Comparison of ENCODE assay signal across 14 cellular contexts in the genomic region with DNA sequence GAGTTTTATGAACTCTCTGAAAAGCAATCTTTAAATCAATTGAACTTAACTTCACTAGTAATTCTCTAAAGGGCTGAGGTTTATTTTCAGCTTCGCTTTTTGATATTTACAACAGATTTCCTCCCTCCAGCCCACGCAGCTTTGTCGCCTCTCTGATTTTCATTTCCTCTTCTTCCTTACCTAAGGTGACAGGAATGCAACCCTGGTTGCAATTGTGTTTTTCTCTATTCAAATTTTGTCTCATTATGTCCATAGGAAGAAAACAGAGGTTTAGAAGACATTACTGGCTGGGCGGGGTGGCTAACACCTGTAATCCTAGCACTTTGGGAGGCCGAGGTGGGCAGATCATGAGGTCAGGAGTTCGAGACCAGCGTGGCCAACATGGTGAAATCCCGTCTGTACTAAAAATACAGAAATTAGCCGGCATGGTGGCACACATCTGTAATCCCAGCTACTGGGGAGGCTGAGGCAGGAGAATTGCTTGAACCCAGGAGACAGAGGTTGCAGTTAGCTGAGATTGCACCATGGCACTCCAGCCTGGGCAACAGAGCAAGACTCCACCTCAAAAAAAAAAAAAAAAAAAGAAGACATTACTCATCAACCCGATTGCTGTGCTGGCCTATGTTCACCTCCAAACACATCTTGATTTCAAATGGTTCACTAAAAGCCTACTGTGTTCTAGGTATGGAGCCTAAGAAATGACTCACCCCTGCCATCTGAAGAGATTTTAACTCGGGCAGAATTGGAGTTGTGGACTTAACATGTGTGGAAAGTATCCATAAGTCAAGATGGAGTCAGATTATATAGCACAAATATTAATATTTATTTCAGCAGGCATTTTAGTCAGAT. TPM values are rescaled to one million over a fixed set of nuclear protein-coding genes. Genes with fewer than 3 reads are reported as not detected.
DNase-seq lines count a peak whose midpoint lies in the region; ATAC-seq and TF ChIP-seq lines count a peak whose summit lies in the region.
"Had no signal": no experiment of that assay in that cellular context is flagged by ENCODE, and none has a peak within 500 bp of the region (broad histone marks: within the 10 kb centered on the region; RNA-seq: fewer than 3 reads in every experiment).

No MANE protein-coding gene starts in this region.

- H3K4me1 ChIP-seq in mammary epithelial cell (ENCODE audit: insufficient read depth, low read length): no peaks in the 10 kb centered on the region
- H3K4me1 ChIP-seq: sigmoid colon had no signal

- no peaks in the 10 kb centered on the region for H3K9me3 ChIP-seq in mammary epithelial cell (replicated peaks; ENCODE audit: insufficient read depth, low read length)
- H3K9me3 ChIP-seq: sigmoid colon, thoracic aorta had no signal

- H4K20me1 ChIP-seq in mammary epithelial cell (ENCODE audit: insufficient read depth, low read length): no peaks in the 10 kb centered on the region

- peak overlapping the region in 8 of 10 donors; percentile 27 to 62 (median 48) for H3K4me3 Mint-ChIP-seq in naive thymus-derived CD8-positive, alpha-beta T cell

- no peak overlapping the region for H3K4me2 ChIP-seq in mammary epithelial cell (ENCODE audit: insufficient read depth, low read depth, low read length)

- no peaks in the 10 kb centered on the region for H3K36me3 ChIP-seq in mammary epithelial cell (ENCODE audit: insufficient read depth, low read length)
- H3K36me3 ChIP-seq: sigmoid colon, thoracic aorta had no signal

- no peaks in the 10 kb centered on the region for H3K27me3 ChIP-seq in mammary epithelial cell (ENCODE audit: insufficient read depth, low read length)
- peaks cover 0 to 68% (median 22%) of the 10 kb centered on the region in 45 donors for H3K27me3 ChIP-seq in dorsolateral prefrontal cortex
- H3K27me3 ChIP-seq: sigmoid colon had no signal

- in situ Hi-C loops in mammary epithelial cell (cut with MboI; ENCODE audit: low sequenced_read_pairs in 2 of 2): no loop called here

- H3K4me1 Mint-ChIP-seq in naive thymus-derived CD8-positive, alpha-beta T cell: peaks cover 34 to 82% (median 68%) of the 10 kb centered on the region in 4 donors

- H3K27ac ChIP-seq in mammary epithelial cell (ENCODE audit: insufficient read depth, low read depth, low read length) (no peak overlapping the region), dorsolateral prefrontal cortex (no peak overlapping the region)
- H3K27ac ChIP-seq: sigmoid colon, thoracic aorta had no signal

- peak; percentile 54 for ATAC-seq in GM21367 (IDR thresholded peaks at IDR 0.05; ENCODE audit: unreplicated experiment)
- ATAC-seq in HG03354 (IDR thresholded peaks at IDR 0.05; ENCODE audit: poor library complexity, severe bottlenecking, unreplicated experiment): peak; percentile 35
- ATAC-seq in naive thymus-derived CD8-positive, alpha-beta T cell: no peak

- no peak overlapping the region for H3K9ac ChIP-seq in mammary epithelial cell (ENCODE audit: insufficient read depth, low read length)

- BruUV-seq in mammary epithelial cell (replicated peaks; lab: Mats Ljungman, UMichigan): no TSS peak

- H3K27ac Mint-ChIP-seq in naive thymus-derived CD8-positive, alpha-beta T cell: peak overlapping the region in 7 of 10 donors; percentile 45 to 94 (median 72)

- no peaks in the 10 kb centered on the region for H3K79me2 ChIP-seq in mammary epithelial cell (ENCODE audit: insufficient read depth, low read length)

- H3K4me3 ChIP-seq in mammary epithelial cell (replicated peaks in 1 of 3; ENCODE audit: insufficient read depth in 1 of 3, low read depth in 2 of 3, low read length in 3 of 3): no peak overlapping the region
- H3K4me3 ChIP-seq in dorsolateral prefrontal cortex: no peak overlapping the region
- H3K4me3 ChIP-seq: sigmoid colon, thoracic aorta had no signal

- TF ChIP-seq CTCF in mammary epithelial cell (conservative IDR thresholded peaks at IDR 0.05 in 1 of 2, IDR thresholded peaks at IDR 0.05 in 1 of 2; ENCODE audit: extremely low read depth in 1 of 2, insufficient read depth in 1 of 2, low read depth in 1 of 2, low read length in 2 of 2) (no peak), dorsolateral prefrontal cortex (IDR thresholded peaks at IDR 0.05 in 54 of 56, conservative IDR thresholded peaks at IDR 0.05 in 2 of 56; ENCODE audit: low read depth in 1 of 56, partially characterized antibody in 56 of 56) (no peak)

- H3K9me3 Mint-ChIP-seq in naive thymus-derived CD8-positive, alpha-beta T cell: no peaks in the 10 kb centered on the region

- no peak overlapping the region for H2AFZ ChIP-seq in mammary epithelial cell (ENCODE audit: low read depth, low read length)

- dilution Hi-C loops in mammary epithelial cell (cut with HindIII; ENCODE audit: low sequenced_read_pairs): no loop called here

- CTCF ChIA-PET in mammary epithelial cell (lab: Charles Lee; ENCODE audit: low non-redundant PET): no interaction called here

- 45% methylated on average over 11 of the region's 11 CpGs for WGBS in mammary epithelial cell (ENCODE audit: low coverage, missing lambda C conversion rate)

- H3K36me3 Mint-ChIP-seq in naive thymus-derived CD8-positive, alpha-beta T cell: no peaks in the 10 kb centered on the region

- intact Hi-C loops in mammary epithelial cell (cut with micrococcal nuclease): no loop called here
- intact Hi-C loops in dorsolateral prefrontal cortex (cut with DNase I): no loop called here

- POLR2A ChIA-PET in naive thymus-derived CD8-positive, alpha-beta T cell (lab: Charles Lee): interaction anchor here (0.8 kb wide), 1 partner anchor 456 kb away, joined by 5 read pairs; no protein-coding TSS in a partner anchor

- no peaks in the 10 kb centered on the region for H3K27me3 Mint-ChIP-seq in naive thymus-derived CD8-positive, alpha-beta T cell

- DNase-seq in NOMO-1 treated with dmso at 0.1 percent for 144 hours (lab: John Stamatoyannopoulos, UW; ENCODE audit: unreplicated experiment) (peak; percentile 37), NOMO-1 treated with DMSO at 0.1 percent for 48 hours (lab: John Stamatoyannopoulos, UW; ENCODE audit: unreplicated experiment) (no peak), cortex of kidney (lab: John Stamatoyannopoulos, UW) (no peak), mammary epithelial cell (no peak), dorsolateral prefrontal cortex (no peak)
- DNase-seq in naive thymus-derived CD8-positive, alpha-beta T cell: no peak
- DNase-seq: 8988T, DMS 273 treated with DMSO at 0.1 percent for 48 hours, NCI-H345, RPMI8226, sigmoid colon had no signal

RNA-seq across cellular contexts. Expression of a gene that starts 36.8 kb away (rescaled TPM):
- total RNA-seq in naive thymus-derived CD8-positive, alpha-beta T cell: under 1 TPM; 0.47 to 0.60 TPM
- under 1 TPM in 1 of 3 donors, not detected in 2; 0.38 TPM for polyA plus RNA-seq in naive thymus-derived CD8-positive, alpha-beta T cell
- total RNA-seq in mammary epithelial cell (not detected), dorsolateral prefrontal cortex (100 to 1,000 TPM in 1 of 120 experiments, 10 to 100 TPM in 94, 1 to 10 TPM in 25; 2.0 to 164 (median 17.3) TPM)
- polyA plus RNA-seq in mammary epithelial cell: not detected
- polyA minus RNA-seq in mammary epithelial cell: not detected

Comparison
In these comparisons a context has a peak if more than half of its experiments do, and no peak if none do; other contexts are left out.
1. ATAC-seq: peak in GM21367 (single experiment) and HG03354 (single experiment); none in naive thymus-derived CD8-positive, alpha-beta T cell (0 of 2).